ENCODE assay signal across 23 cellular contexts in genomic region chr2:62234755-62235655, GRCh38. TPM values are rescaled to one million over a fixed set of nuclear protein-coding genes. Genes with fewer than 3 reads are reported as not detected.
DNase-seq lines count a peak whose midpoint lies in the region; ATAC-seq and TF ChIP-seq lines count a peak whose summit lies in the region.
"Had no signal": no experiment of that assay in that cellular context is flagged by ENCODE, and none has a peak within 500 bp of the region (broad histone marks: within the 10 kb centered on the region; RNA-seq: fewer than 3 reads in every experiment).

No MANE protein-coding gene starts in this region.

- no peaks in the 10 kb centered on the region for H3K4me1 Mint-ChIP-seq in endodermal cell
- peaks cover 7% of the 10 kb centered on the region for H3K4me1 Mint-ChIP-seq in stimulated activated memory B cell treated with anti-CD40 and anti-IgM and Interleukin-4, amounts not matched to agents 10 μg/mL and 1 μg/mL and 100 μg/mL, for 72 hours

- H3K9ac ChIP-seq in endodermal cell (ENCODE audit: extremely low read depth, low read length, poor library complexity, severe bottlenecking): no peak overlapping the region

- H3K9me3 ChIP-seq in endodermal cell (ENCODE audit: control insufficient read depth, low read length): no peaks in the 10 kb centered on the region
- H3K9me3 ChIP-seq: adrenal gland, uterus had no signal

- ATAC-seq in stimulated activated memory B cell treated with anti-CD40 and anti-IgM and Interleukin-4, amounts not matched to agents 10 μg/mL and 1 μg/mL and 100 μg/mL, for 72 hours: peak; percentile 27
- ATAC-seq in GM21717 (IDR thresholded peaks at IDR 0.05; ENCODE audit: unreplicated experiment): no peak

- no peak overlapping the region for H3K27ac ChIP-seq in endodermal cell (ENCODE audit: low read depth, low read length)
- H3K27ac ChIP-seq: adrenal gland, skin epidermis, uterus had no signal

- H3K4me3 ChIP-seq in H7 (ENCODE audit: insufficient read depth, low read depth, low read length) (no peak overlapping the region), endodermal cell (ENCODE audit: low read length) (no peak overlapping the region)
- H3K4me3 ChIP-seq: adrenal gland, lung, skin epidermis, uterus had no signal

- TF ChIP-seq CTCF in endodermal cell (conservative IDR thresholded peaks at IDR 0.05): peak; percentile 38

- no peak overlapping the region for H3K4me3 Mint-ChIP-seq in endodermal cell
- H3K4me3 Mint-ChIP-seq in stimulated activated memory B cell treated with anti-CD40 and anti-IgM and Interleukin-4, amounts not matched to agents 10 μg/mL and 1 μg/mL and 100 μg/mL, for 72 hours: no peak overlapping the region
- H3K4me3 Mint-ChIP-seq: activated naive CD4-positive, alpha-beta T cell treated with anti-CD3 and anti-CD28 coated beads for 36 hours; activated T-helper 1 cell treated with anti-CD3 and anti-CD28 coated beads, Interleukin-12 subunit alpha, Interleukin-12 subunit beta, Interleukin-2, Interleukin-4 antibody, amounts not matched to agents 30 ng/mL and 10 ng/mL and 1 ng/mL, durations not matched to agents 14 hours and 24 hours and 36 hours; nephron had no signal

- DNase-seq in NCI-H1092 treated with DMSO at 0.1 percent for 48 hours (lab: John Stamatoyannopoulos, UW) (peak; percentile 34), NCI-H1092 (lab: John Stamatoyannopoulos, UW) (no peak), H7 (peak; percentile 76), endodermal cell (peak; percentile 60), retina (no peak), NCI-H748 treated with DMSO at 0.1 percent for 48 hours (lab: John Stamatoyannopoulos, UW) (no peak)
- DNase-seq: 8988T; activated CD4-positive, alpha-beta T cell treated with anti-CD3 and anti-CD28 coated beads for 48 hours; activated naive CD4-positive, alpha-beta T cell treated with anti-CD3 and anti-CD28 coated beads for 36 hours; adrenal gland; effector CD8-positive, alpha-beta T cell; glutamatergic neuron; NCI-H187; NCI-H774; stimulated activated CD4-positive, alpha-beta T cell treated with anti-CD3 and anti-CD28 coated beads, Interleukin-1b, Interleukin-23, amount 100 ng/mL, for 48 hours; stimulated activated CD8-positive, alpha-beta memory T cell treated with anti-CD3 and anti-CD28 coated beads, Interleukin-4, amount 100 ng/mL, for 48 hours; uterus had no signal

- H3K9me3 Mint-ChIP-seq in endodermal cell: no peaks in the 10 kb centered on the region
- H3K9me3 Mint-ChIP-seq in stimulated activated memory B cell treated with anti-CD40 and anti-IgM and Interleukin-4, amounts not matched to agents 10 μg/mL and 1 μg/mL and 100 μg/mL, for 72 hours: no peaks in the 10 kb centered on the region
- H3K9me3 Mint-ChIP-seq: activated naive CD4-positive, alpha-beta T cell treated with anti-CD3 and anti-CD28 coated beads for 36 hours; activated T-helper 1 cell treated with anti-CD3 and anti-CD28 coated beads, Interleukin-12 subunit alpha, Interleukin-12 subunit beta, Interleukin-2, Interleukin-4 antibody, amounts not matched to agents 30 ng/mL and 10 ng/mL and 1 ng/mL, durations not matched to agents 14 hours and 24 hours and 36 hours; nephron had no signal

- no peaks in the 10 kb centered on the region for H3K27me3 Mint-ChIP-seq in endodermal cell (ENCODE audit: insufficient read depth)
- H3K27me3 Mint-ChIP-seq in stimulated activated memory B cell treated with anti-CD40 and anti-IgM and Interleukin-4, amounts not matched to agents 10 μg/mL and 1 μg/mL and 100 μg/mL, for 72 hours: no peaks in the 10 kb centered on the region

- H3K27ac Mint-ChIP-seq in endodermal cell: no peak overlapping the region
- H3K27ac Mint-ChIP-seq in stimulated activated memory B cell treated with anti-CD40 and anti-IgM and Interleukin-4, amounts not matched to agents 10 μg/mL and 1 μg/mL and 100 μg/mL, for 72 hours: no peak overlapping the region
- H3K27ac Mint-ChIP-seq: activated naive CD4-positive, alpha-beta T cell treated with anti-CD3 and anti-CD28 coated beads for 36 hours; activated T-helper 1 cell treated with anti-CD3 and anti-CD28 coated beads, Interleukin-12 subunit alpha, Interleukin-12 subunit beta, Interleukin-2, Interleukin-4 antibody, amounts not matched to agents 30 ng/mL and 10 ng/mL and 1 ng/mL, durations not matched to agents 14 hours and 24 hours and 36 hours; nephron had no signal

- H3K36me3 ChIP-seq in H7 (replicated peaks; ENCODE audit: control insufficient read depth, insufficient read depth, low read length) (no peaks in the 10 kb centered on the region), endodermal cell (ENCODE audit: control insufficient read depth, insufficient read depth, low read length) (peaks cover 8% of the 10 kb centered on the region)
- H3K36me3 ChIP-seq: adrenal gland, uterus had no signal

- no peaks in the 10 kb centered on the region for H3K27me3 ChIP-seq in H7 (ENCODE audit: control insufficient read depth, insufficient read depth, low read length)
- no peaks in the 10 kb centered on the region for H3K27me3 ChIP-seq in endodermal cell (ENCODE audit: control insufficient read depth, insufficient read depth, low read length, poor library complexity, severe bottlenecking)
- H3K27me3 ChIP-seq: adrenal gland, uterus had no signal

- H3K36me3 Mint-ChIP-seq in endodermal cell (ENCODE audit: low read depth): peaks cover 3% of the 10 kb centered on the region
- H3K36me3 Mint-ChIP-seq in stimulated activated memory B cell treated with anti-CD40 and anti-IgM and Interleukin-4, amounts not matched to agents 10 μg/mL and 1 μg/mL and 100 μg/mL, for 72 hours: peaks cover 8% of the 10 kb centered on the region

- no peaks in the 10 kb centered on the region for H3K4me1 ChIP-seq in endodermal cell (ENCODE audit: control insufficient read depth, insufficient read depth, low read length)
- H3K4me1 ChIP-seq: adrenal gland had no signal

- WGBS in endodermal cell (ENCODE audit: insufficient coverage in 1 of 2, insufficient read length in 1 of 2), 2 experiments: 91 to 97% methylated on average over 10 to 16 of the region's 16 CpGs

RNA-seq across cellular contexts. Expression of gene B3GNT2, which starts 39.1 kb away (rescaled TPM):
- total RNA-seq in H7 (2014; rRNA removed; shearing (Covaris generic)): 33.4 and 34.8 TPM in 2 replicates
- total RNA-seq in endodermal cell: 10 to 100 TPM; 38.7 to 59.2 TPM
- polyA plus RNA-seq in endodermal cell (2013, experiment 1 of 2): 19.3 TPM
- polyA plus RNA-seq in endodermal cell (2013, experiment 2 of 2): 21.8 TPM

Comparison
In these comparisons a context has a peak if more than half of its experiments do, and no peak if none do; other contexts are left out.
1. DNase-seq: peak in NCI-H1092 treated with DMSO at 0.1 percent for 48 hours (single experiment), H7 (single experiment) and endodermal cell (single experiment); none in NCI-H1092 (single experiment), retina (single experiment) and NCI-H748 treated with DMSO at 0.1 percent for 48 hours (single experiment).